1 cellular context compared by ENCODE assay signal in genomic region chr1:157200451-157200850, GRCh38.
TF ChIP-seq lines count a peak whose summit lies in the region.

No MANE protein-coding gene starts in this region.

TF ChIP-seq in H1, 55 proteins besides CTCF, POLR2A, EP300 and RAD21 (continued from another document):
- no peak for TF ChIP-seq CHD7 (IDR thresholded peaks at IDR 0.05; ENCODE audit: insufficient replicate concordance, low read length)
TF ChIP-seq in H1: peak in this region for 0.
